ENCODE assay signal across 1 cellular context in the genomic region with DNA sequence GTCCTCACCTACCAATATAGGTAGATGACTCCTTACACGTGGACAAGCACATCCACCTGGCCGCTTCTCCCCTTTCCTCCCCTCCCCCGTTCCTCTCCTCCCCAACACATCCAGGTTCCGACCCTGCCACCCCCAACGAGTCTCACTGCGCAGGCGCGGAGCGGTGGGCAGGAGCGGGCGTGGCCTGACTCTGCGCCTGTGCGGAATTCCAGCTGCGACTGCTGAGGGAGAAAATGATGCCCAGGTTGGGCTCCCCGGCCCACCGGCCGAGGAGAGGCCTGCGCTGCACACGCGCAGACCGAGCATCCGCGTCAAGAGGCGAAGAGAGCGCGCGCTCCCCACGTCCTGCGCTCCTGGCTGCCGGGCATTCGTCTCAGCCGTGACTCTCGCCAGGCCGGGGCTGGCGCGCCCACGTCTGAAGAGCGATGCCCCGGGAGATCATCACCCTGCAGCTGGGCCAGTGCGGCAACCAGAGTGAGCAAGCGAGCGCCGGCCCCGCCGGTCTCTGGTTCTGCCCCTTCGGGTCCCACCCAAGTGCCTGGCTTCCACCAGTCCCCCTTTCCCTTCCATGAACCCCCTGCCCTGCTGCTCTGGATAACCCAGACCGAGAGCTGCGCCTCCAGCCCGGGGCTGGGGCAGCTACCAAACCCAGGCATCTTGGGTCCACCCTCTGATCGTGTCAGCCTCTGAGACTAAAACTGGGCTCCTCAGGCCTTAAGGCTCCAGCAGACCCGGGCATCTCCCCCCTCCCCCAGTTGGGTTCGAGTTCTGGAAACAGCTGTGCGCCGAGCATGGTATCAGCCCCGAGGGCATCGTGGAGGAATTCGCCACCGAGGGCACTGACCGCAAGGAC.
A peak's percentile ranks its signal among the peaks of the same experiment; 100 is the strongest.
TF ChIP-seq lines count a peak whose summit lies in the region.

Gene TUBG2 (plus strand): TSS at position 206 of the 853 bp plus-strand sequence. CDS start 220 bp downstream, at position 426.

TF ChIP-seq in HepG2, 621 proteins besides CTCF, POLR2A, EP300 and RAD21 (continued from another document and continues in another):
- TF ChIP-seq, protein P1, sequence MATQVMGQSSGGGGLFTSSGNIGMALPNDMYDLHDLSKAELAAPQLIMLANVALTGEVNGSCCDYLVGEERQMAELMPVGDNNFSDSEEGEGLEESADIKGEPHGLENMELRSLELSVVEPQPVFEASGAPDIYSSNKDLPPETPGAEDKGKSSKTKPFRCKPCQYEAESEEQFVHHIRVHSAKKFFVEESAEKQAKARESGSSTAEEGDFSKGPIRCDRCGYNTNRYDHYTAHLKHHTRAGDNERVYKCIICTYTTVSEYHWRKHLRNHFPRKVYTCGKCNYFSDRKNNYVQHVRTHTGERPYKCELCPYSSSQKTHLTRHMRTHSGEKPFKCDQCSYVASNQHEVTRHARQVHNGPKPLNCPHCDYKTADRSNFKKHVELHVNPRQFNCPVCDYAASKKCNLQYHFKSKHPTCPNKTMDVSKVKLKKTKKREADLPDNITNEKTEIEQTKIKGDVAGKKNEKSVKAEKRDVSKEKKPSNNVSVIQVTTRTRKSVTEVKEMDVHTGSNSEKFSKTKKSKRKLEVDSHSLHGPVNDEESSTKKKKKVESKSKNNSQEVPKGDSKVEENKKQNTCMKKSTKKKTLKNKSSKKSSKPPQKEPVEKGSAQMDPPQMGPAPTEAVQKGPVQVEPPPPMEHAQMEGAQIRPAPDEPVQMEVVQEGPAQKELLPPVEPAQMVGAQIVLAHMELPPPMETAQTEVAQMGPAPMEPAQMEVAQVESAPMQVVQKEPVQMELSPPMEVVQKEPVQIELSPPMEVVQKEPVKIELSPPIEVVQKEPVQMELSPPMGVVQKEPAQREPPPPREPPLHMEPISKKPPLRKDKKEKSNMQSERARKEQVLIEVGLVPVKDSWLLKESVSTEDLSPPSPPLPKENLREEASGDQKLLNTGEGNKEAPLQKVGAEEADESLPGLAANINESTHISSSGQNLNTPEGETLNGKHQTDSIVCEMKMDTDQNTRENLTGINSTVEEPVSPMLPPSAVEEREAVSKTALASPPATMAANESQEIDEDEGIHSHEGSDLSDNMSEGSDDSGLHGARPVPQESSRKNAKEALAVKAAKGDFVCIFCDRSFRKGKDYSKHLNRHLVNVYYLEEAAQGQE (IDR thresholded peaks at IDR 0.05; ENCODE audit: borderline replicate concordance in 1 of 2, low read depth in 1 of 2, low read length in 2 of 2) = no peak
- TF ChIP-seq ELF3 (CRISPR knock-in tag; IDR thresholded peaks at IDR 0.05) (peak; percentile 58; the same call in 1 of the 2 replicates), HMGXB3 (CRISPR knock-in tag; IDR thresholded peaks at IDR 0.05; ENCODE audit: borderline replicate concordance) (no peak; the same call in 1 of the 2 replicates), HNF1A (IDR thresholded peaks at IDR 0.05; ENCODE audit: low read depth) (no peak), HNF1A (CRISPR knock-in tag; IDR thresholded peaks at IDR 0.05; ENCODE audit: borderline replicate concordance) (no peak), GATAD2A (CRISPR knock-in tag; IDR thresholded peaks at IDR 0.05) (peak; percentile 34; the same call in 1 of the 2 replicates), ARID4A (CRISPR knock-in tag; IDR thresholded peaks at IDR 0.05; ENCODE audit: borderline replicate concordance) (peak; percentile 81; the same call in 1 of the 2 replicates), ZNF17 (CRISPR knock-in tag; IDR thresholded peaks at IDR 0.05) (no peak), U2AF1 (optimal IDR thresholded peaks at IDR 0.05; ENCODE audit: low read depth, low read length) (peak; percentile 65), ZNF605 (CRISPR knock-in tag; IDR thresholded peaks at IDR 0.05) (peak; percentile 67), ATF7 (IDR thresholded peaks at IDR 0.05) (no peak), ATF7 (CRISPR knock-in tag; IDR thresholded peaks at IDR 0.05) (no peak), NR1H2 (CRISPR knock-in tag; IDR thresholded peaks at IDR 0.05; ENCODE audit: borderline replicate concordance, low read depth) (no peak), ATF2 (CRISPR knock-in tag; IDR thresholded peaks at IDR 0.05) (peak; percentile 58; the same call in 1 of the 2 replicates), MED13 (CRISPR knock-in tag; IDR thresholded peaks at IDR 0.05) (0 out of 2 replicates have a peak, but pooled peaks have one; percentile 10), SCMH1 (CRISPR knock-in tag; IDR thresholded peaks at IDR 0.05; ENCODE audit: borderline replicate concordance) (no peak), PHF21A (CRISPR knock-in tag; IDR thresholded peaks at IDR 0.05) (peak; percentile 46; the same call in 1 of the 2 replicates), NCOA5 (CRISPR knock-in tag; IDR thresholded peaks at IDR 0.05) (no peak), ZNF549 (CRISPR knock-in tag; IDR thresholded peaks at IDR 0.05) (no peak)
- TF ChIP-seq, protein P2, sequence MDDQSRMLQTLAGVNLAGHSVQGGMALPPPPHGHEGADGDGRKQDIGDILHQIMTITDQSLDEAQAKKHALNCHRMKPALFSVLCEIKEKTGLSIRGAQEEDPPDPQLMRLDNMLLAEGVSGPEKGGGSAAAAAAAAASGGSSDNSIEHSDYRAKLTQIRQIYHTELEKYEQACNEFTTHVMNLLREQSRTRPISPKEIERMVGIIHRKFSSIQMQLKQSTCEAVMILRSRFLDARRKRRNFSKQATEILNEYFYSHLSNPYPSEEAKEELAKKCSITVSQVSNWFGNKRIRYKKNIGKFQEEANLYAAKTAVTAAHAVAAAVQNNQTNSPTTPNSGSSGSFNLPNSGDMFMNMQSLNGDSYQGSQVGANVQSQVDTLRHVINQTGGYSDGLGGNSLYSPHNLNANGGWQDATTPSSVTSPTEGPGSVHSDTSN (CRISPR knock-in tag; IDR thresholded peaks at IDR 0.05; ENCODE audit: borderline replicate concordance) = 0 out of 2 replicates have a peak, but pooled peaks have one; percentile 21
- TF ChIP-seq, protein P3, sequence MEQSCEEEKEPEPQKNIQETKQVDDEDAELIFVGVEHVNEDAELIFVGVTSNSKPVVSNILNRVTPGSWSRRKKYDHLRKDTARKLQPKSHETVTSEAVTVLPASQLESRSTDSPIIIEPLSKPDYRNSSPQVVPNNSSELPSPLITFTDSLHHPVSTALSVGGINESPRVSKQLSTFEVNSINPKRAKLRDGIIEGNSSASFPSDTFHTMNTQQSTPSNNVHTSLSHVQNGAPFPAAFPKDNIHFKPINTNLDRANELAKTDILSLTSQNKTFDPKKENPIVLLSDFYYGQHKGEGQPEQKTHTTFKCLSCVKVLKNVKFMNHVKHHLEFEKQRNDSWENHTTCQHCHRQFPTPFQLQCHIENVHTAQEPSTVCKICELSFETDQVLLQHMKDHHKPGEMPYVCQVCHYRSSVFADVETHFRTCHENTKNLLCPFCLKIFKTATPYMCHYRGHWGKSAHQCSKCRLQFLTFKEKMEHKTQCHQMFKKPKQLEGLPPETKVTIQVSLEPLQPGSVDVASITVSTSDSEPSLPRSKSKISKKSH (CRISPR knock-in tag; IDR thresholded peaks at IDR 0.05; ENCODE audit: borderline replicate concordance) = peak; percentile 85; the same call in 1 of the 2 replicates
